2 cellular contexts compared by ENCODE assay signal in genomic region chr14:66114071-66114470, GRCh38.
TF ChIP-seq lines count a peak whose summit lies in the region.

No MANE protein-coding gene starts in this region.

TF ChIP-seq in IMR-90, 13 proteins besides CTCF, POLR2A, EP300 and RAD21:
- no peak for TF ChIP-seq NFE2L2 (IDR thresholded peaks at IDR 0.05; ENCODE audit: low read depth, low read length)
- TF ChIP-seq FOS (IDR thresholded peaks at IDR 0.05; ENCODE audit: low read depth, low read length), result no peak
- TF ChIP-seq ELK1 (IDR thresholded peaks at IDR 0.05; ENCODE audit: borderline replicate concordance, low read depth, low read length), result no peak
- TF ChIP-seq USF2 (IDR thresholded peaks at IDR 0.05; ENCODE audit: low read depth, low read length), result no peak
- no peak for TF ChIP-seq MAZ (IDR thresholded peaks at IDR 0.05; ENCODE audit: borderline replicate concordance, low read depth, low read length)
- no peak for TF ChIP-seq RCOR1 (IDR thresholded peaks at IDR 0.05; ENCODE audit: insufficient replicate concordance, low read length)
- no peak for TF ChIP-seq CEBPB (IDR thresholded peaks at IDR 0.05; ENCODE audit: low read depth, low read length)
- TF ChIP-seq SMC3 (IDR thresholded peaks at IDR 0.05; ENCODE audit: low read depth, low read length), result no peak
- no peak for TF ChIP-seq BHLHE40 (IDR thresholded peaks at IDR 0.05; ENCODE audit: low read depth, low read length)
- TF ChIP-seq MXI1 (IDR thresholded peaks at IDR 0.05; ENCODE audit: borderline replicate concordance, low read depth, low read length), result no peak
- no peak for TF ChIP-seq CHD1 (IDR thresholded peaks at IDR 0.05; ENCODE audit: low read depth, low read length)
- no peak for TF ChIP-seq MAFK (IDR thresholded peaks at IDR 0.05; ENCODE audit: low read depth, low read length)
- no peak for TF ChIP-seq RFX5 (IDR thresholded peaks at IDR 0.05; ENCODE audit: low read depth, low read length)

TF ChIP-seq in H1, 55 proteins besides CTCF, POLR2A, EP300 and RAD21:
- TF ChIP-seq E2F6 (IDR thresholded peaks at IDR 0.05) (no peak), SAP30 (IDR thresholded peaks at IDR 0.05; ENCODE audit: insufficient read depth, insufficient replicate concordance, low read length) (no peak), BRCA1 (IDR thresholded peaks at IDR 0.05; ENCODE audit: low read depth, low read length) (no peak), GABPA (IDR thresholded peaks at IDR 0.05; ENCODE audit: borderline replicate concordance, insufficient read depth, low read length) (no peak), CHD1 (IDR thresholded peaks at IDR 0.05; ENCODE audit: low read depth, low read length) (no peak), CTBP2 (IDR thresholded peaks at IDR 0.05; ENCODE audit: borderline replicate concordance, insufficient read depth, insufficient read length, low read length) (no peak), ZNF274 (IDR thresholded peaks at IDR 0.05; ENCODE audit: borderline replicate concordance, extremely low read depth, low read length) (no peak), BACH1 (IDR thresholded peaks at IDR 0.05; ENCODE audit: low read length) (no peak), GTF2F1 (IDR thresholded peaks at IDR 0.05; ENCODE audit: borderline replicate concordance, low read depth, low read length) (no peak), JUN (IDR thresholded peaks at IDR 0.05; ENCODE audit: low read depth, low read length) (no peak), ATF2 (IDR thresholded peaks at IDR 0.05; ENCODE audit: low read length) (no peak)
